Comparison of ENCODE assay signal across 1 cellular context in genomic region chr6:4316867-4317400, GRCh38.
TF ChIP-seq lines count a peak whose summit lies in the region.

No MANE protein-coding gene starts in this region.

TF ChIP-seq in K562, 482 proteins besides CTCF, POLR2A, EP300 and RAD21 (continued from another document and continues in another):
- TF ChIP-seq, protein P1, sequence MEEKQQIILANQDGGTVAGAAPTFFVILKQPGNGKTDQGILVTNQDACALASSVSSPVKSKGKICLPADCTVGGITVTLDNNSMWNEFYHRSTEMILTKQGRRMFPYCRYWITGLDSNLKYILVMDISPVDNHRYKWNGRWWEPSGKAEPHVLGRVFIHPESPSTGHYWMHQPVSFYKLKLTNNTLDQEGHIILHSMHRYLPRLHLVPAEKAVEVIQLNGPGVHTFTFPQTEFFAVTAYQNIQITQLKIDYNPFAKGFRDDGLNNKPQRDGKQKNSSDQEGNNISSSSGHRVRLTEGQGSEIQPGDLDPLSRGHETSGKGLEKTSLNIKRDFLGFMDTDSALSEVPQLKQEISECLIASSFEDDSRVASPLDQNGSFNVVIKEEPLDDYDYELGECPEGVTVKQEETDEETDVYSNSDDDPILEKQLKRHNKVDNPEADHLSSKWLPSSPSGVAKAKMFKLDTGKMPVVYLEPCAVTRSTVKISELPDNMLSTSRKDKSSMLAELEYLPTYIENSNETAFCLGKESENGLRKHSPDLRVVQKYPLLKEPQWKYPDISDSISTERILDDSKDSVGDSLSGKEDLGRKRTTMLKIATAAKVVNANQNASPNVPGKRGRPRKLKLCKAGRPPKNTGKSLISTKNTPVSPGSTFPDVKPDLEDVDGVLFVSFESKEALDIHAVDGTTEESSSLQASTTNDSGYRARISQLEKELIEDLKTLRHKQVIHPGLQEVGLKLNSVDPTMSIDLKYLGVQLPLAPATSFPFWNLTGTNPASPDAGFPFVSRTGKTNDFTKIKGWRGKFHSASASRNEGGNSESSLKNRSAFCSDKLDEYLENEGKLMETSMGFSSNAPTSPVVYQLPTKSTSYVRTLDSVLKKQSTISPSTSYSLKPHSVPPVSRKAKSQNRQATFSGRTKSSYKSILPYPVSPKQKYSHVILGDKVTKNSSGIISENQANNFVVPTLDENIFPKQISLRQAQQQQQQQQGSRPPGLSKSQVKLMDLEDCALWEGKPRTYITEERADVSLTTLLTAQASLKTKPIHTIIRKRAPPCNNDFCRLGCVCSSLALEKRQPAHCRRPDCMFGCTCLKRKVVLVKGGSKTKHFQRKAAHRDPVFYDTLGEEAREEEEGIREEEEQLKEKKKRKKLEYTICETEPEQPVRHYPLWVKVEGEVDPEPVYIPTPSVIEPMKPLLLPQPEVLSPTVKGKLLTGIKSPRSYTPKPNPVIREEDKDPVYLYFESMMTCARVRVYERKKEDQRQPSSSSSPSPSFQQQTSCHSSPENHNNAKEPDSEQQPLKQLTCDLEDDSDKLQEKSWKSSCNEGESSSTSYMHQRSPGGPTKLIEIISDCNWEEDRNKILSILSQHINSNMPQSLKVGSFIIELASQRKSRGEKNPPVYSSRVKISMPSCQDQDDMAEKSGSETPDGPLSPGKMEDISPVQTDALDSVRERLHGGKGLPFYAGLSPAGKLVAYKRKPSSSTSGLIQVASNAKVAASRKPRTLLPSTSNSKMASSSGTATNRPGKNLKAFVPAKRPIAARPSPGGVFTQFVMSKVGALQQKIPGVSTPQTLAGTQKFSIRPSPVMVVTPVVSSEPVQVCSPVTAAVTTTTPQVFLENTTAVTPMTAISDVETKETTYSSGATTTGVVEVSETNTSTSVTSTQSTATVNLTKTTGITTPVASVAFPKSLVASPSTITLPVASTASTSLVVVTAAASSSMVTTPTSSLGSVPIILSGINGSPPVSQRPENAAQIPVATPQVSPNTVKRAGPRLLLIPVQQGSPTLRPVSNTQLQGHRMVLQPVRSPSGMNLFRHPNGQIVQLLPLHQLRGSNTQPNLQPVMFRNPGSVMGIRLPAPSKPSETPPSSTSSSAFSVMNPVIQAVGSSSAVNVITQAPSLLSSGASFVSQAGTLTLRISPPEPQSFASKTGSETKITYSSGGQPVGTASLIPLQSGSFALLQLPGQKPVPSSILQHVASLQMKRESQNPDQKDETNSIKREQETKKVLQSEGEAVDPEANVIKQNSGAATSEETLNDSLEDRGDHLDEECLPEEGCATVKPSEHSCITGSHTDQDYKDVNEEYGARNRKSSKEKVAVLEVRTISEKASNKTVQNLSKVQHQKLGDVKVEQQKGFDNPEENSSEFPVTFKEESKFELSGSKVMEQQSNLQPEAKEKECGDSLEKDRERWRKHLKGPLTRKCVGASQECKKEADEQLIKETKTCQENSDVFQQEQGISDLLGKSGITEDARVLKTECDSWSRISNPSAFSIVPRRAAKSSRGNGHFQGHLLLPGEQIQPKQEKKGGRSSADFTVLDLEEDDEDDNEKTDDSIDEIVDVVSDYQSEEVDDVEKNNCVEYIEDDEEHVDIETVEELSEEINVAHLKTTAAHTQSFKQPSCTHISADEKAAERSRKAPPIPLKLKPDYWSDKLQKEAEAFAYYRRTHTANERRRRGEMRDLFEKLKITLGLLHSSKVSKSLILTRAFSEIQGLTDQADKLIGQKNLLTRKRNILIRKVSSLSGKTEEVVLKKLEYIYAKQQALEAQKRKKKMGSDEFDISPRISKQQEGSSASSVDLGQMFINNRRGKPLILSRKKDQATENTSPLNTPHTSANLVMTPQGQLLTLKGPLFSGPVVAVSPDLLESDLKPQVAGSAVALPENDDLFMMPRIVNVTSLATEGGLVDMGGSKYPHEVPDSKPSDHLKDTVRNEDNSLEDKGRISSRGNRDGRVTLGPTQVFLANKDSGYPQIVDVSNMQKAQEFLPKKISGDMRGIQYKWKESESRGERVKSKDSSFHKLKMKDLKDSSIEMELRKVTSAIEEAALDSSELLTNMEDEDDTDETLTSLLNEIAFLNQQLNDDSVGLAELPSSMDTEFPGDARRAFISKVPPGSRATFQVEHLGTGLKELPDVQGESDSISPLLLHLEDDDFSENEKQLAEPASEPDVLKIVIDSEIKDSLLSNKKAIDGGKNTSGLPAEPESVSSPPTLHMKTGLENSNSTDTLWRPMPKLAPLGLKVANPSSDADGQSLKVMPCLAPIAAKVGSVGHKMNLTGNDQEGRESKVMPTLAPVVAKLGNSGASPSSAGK (IDR thresholded peaks at IDR 0.05) = peak; percentile 34; the same call in 1 of the 2 replicates
- TF ChIP-seq RBFOX2 (IDR thresholded peaks at IDR 0.05; ENCODE audit: low read depth, low read length) (no peak), CXXC5 (CRISPR knock-in tag; IDR thresholded peaks at IDR 0.05) (no peak; the same call in 1 of the 2 replicates), SMARCA5 (IDR thresholded peaks at IDR 0.05) (no peak), U2AF1 (optimal IDR thresholded peaks at IDR 0.05; ENCODE audit: low read depth, low read length) (no peak), CHD7 (IDR thresholded peaks at IDR 0.05; ENCODE audit: low read depth, low read length) (no peak), ZNF408 (CRISPR knock-in tag; IDR thresholded peaks at IDR 0.05; ENCODE audit: low read depth) (no peak), MCM2 (IDR thresholded peaks at IDR 0.05; ENCODE audit: low read depth) (no peak), CBFA2T3 (IDR thresholded peaks at IDR 0.05) (no peak)
- TF ChIP-seq, protein P2, sequence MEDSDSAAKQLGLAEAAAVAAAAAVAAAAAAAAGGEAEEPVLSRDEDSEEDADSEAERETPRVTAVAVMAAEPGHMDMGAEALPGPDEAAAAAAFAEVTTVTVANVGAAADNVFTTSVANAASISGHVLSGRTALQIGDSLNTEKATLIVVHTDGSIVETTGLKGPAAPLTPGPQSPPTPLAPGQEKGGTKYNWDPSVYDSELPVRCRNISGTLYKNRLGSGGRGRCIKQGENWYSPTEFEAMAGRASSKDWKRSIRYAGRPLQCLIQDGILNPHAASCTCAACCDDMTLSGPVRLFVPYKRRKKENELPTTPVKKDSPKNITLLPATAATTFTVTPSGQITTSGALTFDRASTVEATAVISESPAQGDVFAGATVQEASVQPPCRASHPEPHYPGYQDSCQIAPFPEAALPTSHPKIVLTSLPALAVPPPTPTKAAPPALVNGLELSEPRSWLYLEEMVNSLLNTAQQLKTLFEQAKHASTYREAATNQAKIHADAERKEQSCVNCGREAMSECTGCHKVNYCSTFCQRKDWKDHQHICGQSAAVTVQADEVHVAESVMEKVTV (CRISPR knock-in tag; IDR thresholded peaks at IDR 0.05) = no peak
- TF ChIP-seq, protein P3, sequence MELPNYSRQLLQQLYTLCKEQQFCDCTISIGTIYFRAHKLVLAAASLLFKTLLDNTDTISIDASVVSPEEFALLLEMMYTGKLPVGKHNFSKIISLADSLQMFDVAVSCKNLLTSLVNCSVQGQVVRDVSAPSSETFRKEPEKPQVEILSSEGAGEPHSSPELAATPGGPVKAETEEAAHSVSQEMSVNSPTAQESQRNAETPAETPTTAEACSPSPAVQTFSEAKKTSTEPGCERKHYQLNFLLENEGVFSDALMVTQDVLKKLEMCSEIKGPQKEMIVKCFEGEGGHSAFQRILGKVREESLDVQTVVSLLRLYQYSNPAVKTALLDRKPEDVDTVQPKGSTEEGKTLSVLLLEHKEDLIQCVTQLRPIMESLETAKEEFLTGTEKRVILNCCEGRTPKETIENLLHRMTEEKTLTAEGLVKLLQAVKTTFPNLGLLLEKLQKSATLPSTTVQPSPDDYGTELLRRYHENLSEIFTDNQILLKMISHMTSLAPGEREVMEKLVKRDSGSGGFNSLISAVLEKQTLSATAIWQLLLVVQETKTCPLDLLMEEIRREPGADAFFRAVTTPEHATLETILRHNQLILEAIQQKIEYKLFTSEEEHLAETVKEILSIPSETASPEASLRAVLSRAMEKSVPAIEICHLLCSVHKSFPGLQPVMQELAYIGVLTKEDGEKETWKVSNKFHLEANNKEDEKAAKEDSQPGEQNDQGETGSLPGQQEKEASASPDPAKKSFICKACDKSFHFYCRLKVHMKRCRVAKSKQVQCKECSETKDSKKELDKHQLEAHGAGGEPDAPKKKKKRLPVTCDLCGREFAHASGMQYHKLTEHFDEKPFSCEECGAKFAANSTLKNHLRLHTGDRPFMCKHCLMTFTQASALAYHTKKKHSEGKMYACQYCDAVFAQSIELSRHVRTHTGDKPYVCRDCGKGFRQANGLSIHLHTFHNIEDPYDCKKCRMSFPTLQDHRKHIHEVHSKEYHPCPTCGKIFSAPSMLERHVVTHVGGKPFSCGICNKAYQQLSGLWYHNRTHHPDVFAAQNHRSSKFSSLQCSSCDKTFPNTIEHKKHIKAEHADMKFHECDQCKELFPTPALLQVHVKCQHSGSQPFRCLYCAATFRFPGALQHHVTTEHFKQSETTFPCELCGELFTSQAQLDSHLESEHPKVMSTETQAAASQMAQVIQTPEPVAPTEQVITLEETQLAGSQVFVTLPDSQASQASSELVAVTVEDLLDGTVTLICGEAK (IDR thresholded peaks at IDR 0.05) = no peak
- TF ChIP-seq, protein P3 (CRISPR knock-in tag; IDR thresholded peaks at IDR 0.05) = no peak
